ENCODE assay signal across 20 cellular contexts in genomic region chr3:77248420-77248819, GRCh38.
DNase-seq lines count a peak whose midpoint lies in the region; ATAC-seq, FAIRE-seq and TF ChIP-seq lines count a peak whose summit lies in the region.
"Had no signal": no experiment of that assay in that cellular context is flagged by ENCODE, and none has a peak within 500 bp of the region (broad histone marks: within the 10 kb centered on the region; RNA-seq: fewer than 3 reads in every experiment).

No MANE protein-coding gene starts in this region.

- no peaks in the 10 kb centered on the region for H3K36me3 Mint-ChIP-seq in activated naive CD4-positive, alpha-beta T cell treated with anti-CD3 and anti-CD28 coated beads, Interleukin-2, amount 50 U/mL, for 72 hours

- intact Hi-C loops in cardiac septum (cut with DNase I), result no loop called here
- intact Hi-C loops in K562 (cut with micrococcal nuclease), result no loop called here
- intact Hi-C loops in lower lobe of right lung (cut with DNase I), result no loop called here
- intact Hi-C loops in aorta (cut with DNase I), result no loop called here

- DNase-seq in cardiac muscle cell (ENCODE audit: low read depth in 1 of 2, low spot score in 1 of 2) (no peak), cardiac septum (ENCODE audit: low spot score) (no peak), K562 (ENCODE audit: extremely low read depth in 1 of 4, low spot score in 3 of 4) (no peak), lower lobe of right lung (peak; percentile 35), aorta (peak in 1 of 2 donors; percentile 69), dermis blood vessel endothelial cell (no peak)
- no peak for DNase-seq in stimulated activated CD4-positive, alpha-beta T cell treated with anti-CD3 and anti-CD28 coated beads, Interleukin-1b, Interleukin-23, amount 100 ng/mL, for 48 hours
- DNase-seq in activated naive CD4-positive, alpha-beta T cell treated with anti-CD3 and anti-CD28 coated beads, Interleukin-2, amount 50 U/mL, for 72 hours (ENCODE audit: low spot score in 2 of 2), result no peak
- DNase-seq: AML-193; CD4-positive, alpha-beta T cell; DMS153; DMS79; GDM1; GM23248; HCEC 1CT had no signal

- H3K4me2 ChIP-seq in K562 (ENCODE audit: insufficient read depth, low read length), result no peak overlapping the region
- H3K4me2 ChIP-seq: A549 had no signal

- H3K9me3 ChIP-seq in cardiac muscle cell (ENCODE audit: low read depth) (no peaks in the 10 kb centered on the region), K562 (replicated peaks; ENCODE audit: control insufficient read depth, insufficient read depth, low read depth, low read length) (no peaks in the 10 kb centered on the region), lower lobe of right lung (no peaks in the 10 kb centered on the region), aorta (ENCODE audit: control insufficient read depth, low read length) (no peaks in the 10 kb centered on the region)
- H3K9me3 ChIP-seq: A549 had no signal

- H3K27ac ChIP-seq in cardiac muscle cell (peak overlapping the region; percentile 85), K562 (ENCODE audit: extremely low read depth, low read depth, low read length) (no peak overlapping the region), lower lobe of right lung (no peak overlapping the region), aorta (ENCODE audit: low read depth in 1 of 2, low read length in 2 of 2) (no peak overlapping the region)
- H3K27ac ChIP-seq: 22Rv1, A549, C4-2B, GM23248 had no signal

- peaks cover 16% of the 10 kb centered on the region in 2 donors for H3K9me3 Mint-ChIP-seq in activated naive CD4-positive, alpha-beta T cell treated with anti-CD3 and anti-CD28 coated beads, Interleukin-2, amount 50 U/mL, for 72 hours

- no TSS peak for BruUV-seq in K562 (replicated peaks; lab: Mats Ljungman, UMichigan)

- H4K20me1 ChIP-seq in K562 (replicated peaks; ENCODE audit: control insufficient read depth, insufficient read depth, low read length), result no peaks in the 10 kb centered on the region

- H3K9ac ChIP-seq in K562 (ENCODE audit: insufficient read depth in 1 of 2, low read depth in 2 of 2, low read length in 2 of 2), result no peak overlapping the region
- H3K9ac ChIP-seq: GM23248 had no signal

- no peak for TF ChIP-seq EP300 in K562 (IDR thresholded peaks at IDR 0.05; ENCODE audit: low read length)

- ATAC-seq in K562 (no peak), lower lobe of right lung (no peak), aorta (ENCODE audit: low FRiP score) (peak; percentile 44)
- ATAC-seq in activated naive CD4-positive, alpha-beta T cell treated with anti-CD3 and anti-CD28 coated beads, Interleukin-2, amount 50 U/mL, for 72 hours, result no peak
- ATAC-seq: A549 had no signal

- H3K4me1 ChIP-seq in cardiac muscle cell (ENCODE audit: low read depth), result peaks cover 17% of the 10 kb centered on the region
- H3K4me1 ChIP-seq in K562 (replicated peaks in 1 of 2; ENCODE audit: control insufficient read depth in 2 of 2, insufficient read depth in 2 of 2, low read length in 2 of 2), result no peaks in the 10 kb centered on the region; a peak in 1 of 5 replicates
- no peaks in the 10 kb centered on the region for H3K4me1 ChIP-seq in lower lobe of right lung
- no peaks in the 10 kb centered on the region for H3K4me1 ChIP-seq in aorta (ENCODE audit: control insufficient read depth in 1 of 2, insufficient read depth in 2 of 2, low read length in 2 of 2)
- H3K4me1 ChIP-seq: A549 had no signal

- no peaks in the 10 kb centered on the region for H3K79me2 ChIP-seq in K562 (ENCODE audit: control insufficient read depth, insufficient read depth, low read length)

- POLR2A ChIA-PET in K562 (lab: Yijun Ruan, JAX), result interaction anchor here (0.6 kb wide), 1 partner anchor 212 kb away, joined by 4 read pairs; no protein-coding TSS in a partner anchor

- H3K4me3 ChIP-seq in cardiac muscle cell, result no peak overlapping the region
- no peak overlapping the region for H3K4me3 ChIP-seq in K562
- no peak overlapping the region for H3K4me3 ChIP-seq in lower lobe of right lung
- no peak overlapping the region for H3K4me3 ChIP-seq in aorta (ENCODE audit: low read length in 2 of 2)
- H3K4me3 ChIP-seq: A549, GM23248 had no signal

- H2AFZ ChIP-seq in K562 (ENCODE audit: low read depth, low read length), result no peak overlapping the region
- H2AFZ ChIP-seq: GM23248 had no signal

- in situ Hi-C loops in K562 (cut with MboI), result no loop called here

- no peak for TF ChIP-seq POLR2A in K562 (conservative IDR thresholded peaks at IDR 0.05)

- no peak for TF ChIP-seq CTCF in cardiac muscle cell (IDR thresholded peaks at IDR 0.05; ENCODE audit: low read depth, low read length)
- TF ChIP-seq CTCF in K562 (IDR thresholded peaks at IDR 0.05 in 2 of 3, conservative IDR thresholded peaks at IDR 0.05 in 1 of 3; ENCODE audit: insufficient read depth in 2 of 3, low read depth in 1 of 3, low read length in 3 of 3), result no peak
- TF ChIP-seq CTCF in lower lobe of right lung (IDR thresholded peaks at IDR 0.05), result no peak

- H3K27me3 ChIP-seq in cardiac muscle cell (no peaks in the 10 kb centered on the region), K562 (ENCODE audit: control insufficient read depth in 2 of 2, insufficient read depth in 2 of 2, low read length in 2 of 2) (no peaks in the 10 kb centered on the region), lower lobe of right lung (ENCODE audit: low read depth) (no peaks in the 10 kb centered on the region), aorta (ENCODE audit: control insufficient read depth in 1 of 2, insufficient read depth in 2 of 2, low read length in 1 of 2) (no peaks in the 10 kb centered on the region)

- CTCF ChIA-PET in K562 (lab: Yijun Ruan, JAX; ENCODE audit: low intra/inter-chr PET ratio), result no interaction called here

- H3K27ac Mint-ChIP-seq in activated naive CD4-positive, alpha-beta T cell treated with anti-CD3 and anti-CD28 coated beads, Interleukin-2, amount 50 U/mL, for 72 hours, result no peak overlapping the region
- H3K27ac Mint-ChIP-seq: CD4-positive, alpha-beta T cell had no signal

- no peaks in the 10 kb centered on the region for H3K9me1 ChIP-seq in K562 (ENCODE audit: control insufficient read depth, insufficient read depth, low read length)

- WGBS in K562 (ENCODE audit: insufficient coverage, low coverage, missing lambda C conversion rate), result 64% methylated on average over 9 of the region's 17 CpGs
- WGBS in aorta, 2 donors, result 91 to 93% methylated on average over 17 of the region's 17 CpGs

- FAIRE-seq in K562 (lab: Jason Lieb, UNC), result no peak
- FAIRE-seq: A549, GM12892, GM18507 had no signal

- no peak for TF ChIP-seq RAD21 in K562 (CRISPR knock-in tag; conservative IDR thresholded peaks at IDR 0.05 in 1 of 2, IDR thresholded peaks at IDR 0.05 in 1 of 2)

- H3K36me3 ChIP-seq in cardiac muscle cell (no peaks in the 10 kb centered on the region), K562 (ENCODE audit: control insufficient read depth, insufficient read depth, low read length) (no peaks in the 10 kb centered on the region), lower lobe of right lung (no peaks in the 10 kb centered on the region), aorta (ENCODE audit: control insufficient read depth in 1 of 2, insufficient read depth in 2 of 2, low read length in 1 of 2) (no peaks in the 10 kb centered on the region)

TF ChIP-seq in K562, 482 proteins besides CTCF, POLR2A, EP300 and RAD21:
- TF ChIP-seq HMGN3 (IDR thresholded peaks at IDR 0.05; ENCODE audit: borderline replicate concordance, extremely low read depth, insufficient read length, low read depth, low read length), result no peak
- peak; percentile 30; the same call in 1 of the 2 replicates for TF ChIP-seq ZBTB33 (CRISPR knock-in tag; IDR thresholded peaks at IDR 0.05)
